ENCODE assay signal across 8 cellular contexts in genomic region chr11:102495161-102496042, GRCh38. TPM values are rescaled to one million over a fixed set of nuclear protein-coding genes. Genes with fewer than 3 reads are reported as not detected.
DNase-seq lines count a peak whose midpoint lies in the region; ATAC-seq and TF ChIP-seq lines count a peak whose summit lies in the region.

No MANE protein-coding gene starts in this region.

- no peaks in the 10 kb centered on the region for H3K36me3 Mint-ChIP-seq in GM23338 (ENCODE audit: low read depth)

- H3K27me3 ChIP-seq in GM23338 (ENCODE audit: insufficient read depth) (no peaks in the 10 kb centered on the region), OCI-LY1 (ENCODE audit: insufficient read depth, low read length) (no peaks in the 10 kb centered on the region), adipocyte (replicated peaks; ENCODE audit: control insufficient read depth, insufficient read depth, low read length) (no peaks in the 10 kb centered on the region), left ventricle myocardium inferior (ENCODE audit: low read depth) (peaks cover 16% of the 10 kb centered on the region), rectal smooth muscle tissue (ENCODE audit: control insufficient read depth, insufficient read depth, low read length) (no peaks in the 10 kb centered on the region)

- intact Hi-C loops in left ventricle myocardium inferior (cut with micrococcal nuclease): loop anchor here (5.0 kb wide), 1 partner anchor 153 kb away; no protein-coding TSS in a partner anchor

- H4K20me1 ChIP-seq in GM23338 (replicated peaks; ENCODE audit: insufficient read depth) (no peaks in the 10 kb centered on the region), OCI-LY1 (ENCODE audit: insufficient read depth, low read length) (no peaks in the 10 kb centered on the region)

- H3K9ac ChIP-seq in OCI-LY1 (ENCODE audit: low read length) (peak overlapping the region; percentile 45), adipocyte (ENCODE audit: low read length) (peak overlapping the region; percentile 22), rectal smooth muscle tissue (ENCODE audit: low read length) (no peak overlapping the region)

- H3K36me3 ChIP-seq in GM23338 (ENCODE audit: insufficient read depth): no peaks in the 10 kb centered on the region
- no peaks in the 10 kb centered on the region for H3K36me3 ChIP-seq in OCI-LY1 (ENCODE audit: insufficient read depth, low read length)
- H3K36me3 ChIP-seq in adipocyte (ENCODE audit: control insufficient read depth, insufficient read depth, low read length, severe bottlenecking): no peaks in the 10 kb centered on the region
- H3K36me3 ChIP-seq in left ventricle myocardium inferior: no peaks in the 10 kb centered on the region
- no peaks in the 10 kb centered on the region for H3K36me3 ChIP-seq in rectal smooth muscle tissue (ENCODE audit: control insufficient read depth, insufficient read depth, low read length)

- peaks cover 5% of the 10 kb centered on the region for H3K4me1 Mint-ChIP-seq in GM23338

- H3K9me2 ChIP-seq in GM23338 (ENCODE audit: insufficient read depth): no peaks in the 10 kb centered on the region
- H3K9me2 ChIP-seq in OCI-LY1 (ENCODE audit: low read depth, low read length): no peaks in the 10 kb centered on the region

- H3F3A ChIP-seq in GM23338 (replicated peaks; ENCODE audit: low read depth): no peaks in the 10 kb centered on the region
- H3F3A ChIP-seq in OCI-LY1 (ENCODE audit: insufficient read depth, low read length): no peaks in the 10 kb centered on the region

- TF ChIP-seq CTCF in GM23338 (conservative IDR thresholded peaks at IDR 0.05; ENCODE audit: low read depth in 2 of 2) (peak; percentile 73 to 87), OCI-LY1 (IDR thresholded peaks at IDR 0.05; ENCODE audit: low read length) (peak; percentile 80), left ventricle myocardium inferior (IDR thresholded peaks at IDR 0.05; ENCODE audit: borderline replicate concordance) (peak; percentile 83)

- no peak overlapping the region for H3K27ac Mint-ChIP-seq in GM23338

- H3K27ac ChIP-seq in GM23338 (ENCODE audit: low read depth) (no peak overlapping the region), OCI-LY1 (ENCODE audit: low read depth, low read length, poor library complexity, severe bottlenecking) (peak overlapping the region; percentile 84), left ventricle myocardium inferior (replicated peaks) (no peak overlapping the region), rectal smooth muscle tissue (ENCODE audit: low read depth, low read length) (no peak overlapping the region)

- peak; percentile 98 for ATAC-seq in GM23338

- H3K79me2 ChIP-seq in GM23338 (replicated peaks; ENCODE audit: insufficient read depth): no peaks in the 10 kb centered on the region
- H3K79me2 ChIP-seq in OCI-LY1 (ENCODE audit: insufficient read depth, low read length): no peaks in the 10 kb centered on the region

- peak; percentile 32 for DNase-seq in stimulated activated CD4-positive, alpha-beta T cell treated with anti-CD3 and anti-CD28 coated beads, Interleukin-15, amount 100 ng/mL, for 24 hours
- DNase-seq in stimulated activated CD4-positive, alpha-beta T cell treated with anti-CD3 and anti-CD28 coated beads, Interleukin-12 subunit alpha, Interleukin-12 subunit beta, amount 100 ng/mL, for 4 hours: no peak
- DNase-seq in GM23338 (ENCODE audit: low spot score) (peak; percentile 90), KBM-7 (peak; percentile 82), adipocyte (ENCODE audit: low read depth) (peak; percentile 96), left ventricle myocardium inferior (no peak)

- peaks cover 7% of the 10 kb centered on the region for H3K27me3 Mint-ChIP-seq in GM23338 (ENCODE audit: insufficient read depth, low read depth, poor library complexity)

- in situ Hi-C loops in KBM-7 (cut with MboI; ENCODE audit: low pct_unique_long_range_greater_than_20kb, low sequenced_read_pairs): no loop called here

- H3K4me2 ChIP-seq in GM23338 (0 out of 2 replicates have a peak overlapping the region, but pooled peaks have one; percentile 3), OCI-LY1 (ENCODE audit: low read length) (peak overlapping the region; percentile 69)

- H3K4me3 Mint-ChIP-seq in GM23338: peak overlapping the region; percentile 57; the same call in 2 of the 3 replicates

- H3K4me3 ChIP-seq in GM23338 (no peak overlapping the region), OCI-LY1 (ENCODE audit: low read depth, low read length, poor library complexity, severe bottlenecking) (peak overlapping the region; percentile 41), adipocyte (ENCODE audit: low read length) (no peak overlapping the region), left ventricle myocardium inferior (no peak overlapping the region), rectal smooth muscle tissue (ENCODE audit: low read length) (peak overlapping the region; percentile 8)

- H2AFZ ChIP-seq in GM23338 (peak overlapping the region; percentile 34), OCI-LY1 (ENCODE audit: low read length) (peak overlapping the region; percentile 51)

- no peaks in the 10 kb centered on the region for H3K9me3 Mint-ChIP-seq in GM23338

- H3K9me3 ChIP-seq in OCI-LY1 (ENCODE audit: low read length) (no peaks in the 10 kb centered on the region), adipocyte (ENCODE audit: control insufficient read depth, low read length) (no peaks in the 10 kb centered on the region), left ventricle myocardium inferior (replicated peaks) (no peaks in the 10 kb centered on the region)

- no peaks in the 10 kb centered on the region for H3K4me1 ChIP-seq in GM23338 (ENCODE audit: insufficient read depth)
- peaks cover 28% of the 10 kb centered on the region for H3K4me1 ChIP-seq in OCI-LY1 (ENCODE audit: insufficient read depth, low read length, severe bottlenecking)
- H3K4me1 ChIP-seq in adipocyte (ENCODE audit: control insufficient read depth, insufficient read depth, low read length): peaks cover 17% of the 10 kb centered on the region
- H3K4me1 ChIP-seq in left ventricle myocardium inferior: no peaks in the 10 kb centered on the region
- H3K4me1 ChIP-seq in rectal smooth muscle tissue (ENCODE audit: control insufficient read depth, insufficient read depth, low read length): peaks cover 12% of the 10 kb centered on the region

TF ChIP-seq in GM23338, 12 proteins besides CTCF, POLR2A, EP300 and RAD21 (continues in another document):
- no peak for TF ChIP-seq CREB1 (CRISPR knock-in tag; IDR thresholded peaks at IDR 0.05; ENCODE audit: low read depth)
- no peak for TF ChIP-seq POLR2AphosphoS5 (IDR thresholded peaks at IDR 0.05; ENCODE audit: low read depth)
- TF ChIP-seq JUNB (IDR thresholded peaks at IDR 0.05; ENCODE audit: unreplicated experiment): no peak
- TF ChIP-seq, protein P1, sequence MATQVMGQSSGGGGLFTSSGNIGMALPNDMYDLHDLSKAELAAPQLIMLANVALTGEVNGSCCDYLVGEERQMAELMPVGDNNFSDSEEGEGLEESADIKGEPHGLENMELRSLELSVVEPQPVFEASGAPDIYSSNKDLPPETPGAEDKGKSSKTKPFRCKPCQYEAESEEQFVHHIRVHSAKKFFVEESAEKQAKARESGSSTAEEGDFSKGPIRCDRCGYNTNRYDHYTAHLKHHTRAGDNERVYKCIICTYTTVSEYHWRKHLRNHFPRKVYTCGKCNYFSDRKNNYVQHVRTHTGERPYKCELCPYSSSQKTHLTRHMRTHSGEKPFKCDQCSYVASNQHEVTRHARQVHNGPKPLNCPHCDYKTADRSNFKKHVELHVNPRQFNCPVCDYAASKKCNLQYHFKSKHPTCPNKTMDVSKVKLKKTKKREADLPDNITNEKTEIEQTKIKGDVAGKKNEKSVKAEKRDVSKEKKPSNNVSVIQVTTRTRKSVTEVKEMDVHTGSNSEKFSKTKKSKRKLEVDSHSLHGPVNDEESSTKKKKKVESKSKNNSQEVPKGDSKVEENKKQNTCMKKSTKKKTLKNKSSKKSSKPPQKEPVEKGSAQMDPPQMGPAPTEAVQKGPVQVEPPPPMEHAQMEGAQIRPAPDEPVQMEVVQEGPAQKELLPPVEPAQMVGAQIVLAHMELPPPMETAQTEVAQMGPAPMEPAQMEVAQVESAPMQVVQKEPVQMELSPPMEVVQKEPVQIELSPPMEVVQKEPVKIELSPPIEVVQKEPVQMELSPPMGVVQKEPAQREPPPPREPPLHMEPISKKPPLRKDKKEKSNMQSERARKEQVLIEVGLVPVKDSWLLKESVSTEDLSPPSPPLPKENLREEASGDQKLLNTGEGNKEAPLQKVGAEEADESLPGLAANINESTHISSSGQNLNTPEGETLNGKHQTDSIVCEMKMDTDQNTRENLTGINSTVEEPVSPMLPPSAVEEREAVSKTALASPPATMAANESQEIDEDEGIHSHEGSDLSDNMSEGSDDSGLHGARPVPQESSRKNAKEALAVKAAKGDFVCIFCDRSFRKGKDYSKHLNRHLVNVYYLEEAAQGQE (IDR thresholded peaks at IDR 0.05; ENCODE audit: unreplicated experiment): no peak
- TF ChIP-seq, protein P2, sequence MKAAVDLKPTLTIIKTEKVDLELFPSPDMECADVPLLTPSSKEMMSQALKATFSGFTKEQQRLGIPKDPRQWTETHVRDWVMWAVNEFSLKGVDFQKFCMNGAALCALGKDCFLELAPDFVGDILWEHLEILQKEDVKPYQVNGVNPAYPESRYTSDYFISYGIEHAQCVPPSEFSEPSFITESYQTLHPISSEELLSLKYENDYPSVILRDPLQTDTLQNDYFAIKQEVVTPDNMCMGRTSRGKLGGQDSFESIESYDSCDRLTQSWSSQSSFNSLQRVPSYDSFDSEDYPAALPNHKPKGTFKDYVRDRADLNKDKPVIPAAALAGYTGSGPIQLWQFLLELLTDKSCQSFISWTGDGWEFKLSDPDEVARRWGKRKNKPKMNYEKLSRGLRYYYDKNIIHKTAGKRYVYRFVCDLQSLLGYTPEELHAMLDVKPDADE (IDR thresholded peaks at IDR 0.05): no peak
- TF ChIP-seq STAT1 (IDR thresholded peaks at IDR 0.05; ENCODE audit: unreplicated experiment): no peak
- no peak for TF ChIP-seq ZNF331 (CRISPR knock-in tag; IDR thresholded peaks at IDR 0.05; ENCODE audit: low read depth)

RNA-seq across cellular contexts. Expression of gene MMP7, which starts 35.1 kb away (rescaled TPM):
- not detected in 2 replicates for total RNA-seq in GM23338 (2014; rRNA removed; shearing (Covaris generic))
- not detected in 2 replicates for polyA plus RNA-seq in GM23338 (2016; fragmentation: Nextera tagmentation; extraction: Ambion mirVana)
- not detected for total RNA-seq in left ventricle myocardium inferior

RNA-seq across cellular contexts. Expression of gene TMEM123, which starts 42.8 kb away (rescaled TPM):
- 61.0 and 63.0 TPM in 2 replicates for total RNA-seq in GM23338 (2014; rRNA removed; shearing (Covaris generic))
- 37.6 and 44.1 TPM in 2 replicates for polyA plus RNA-seq in GM23338 (2016; fragmentation: Nextera tagmentation; extraction: Ambion mirVana)
- total RNA-seq in left ventricle myocardium inferior: 70.2 TPM

Comparison
In these comparisons a context has a peak if more than half of its experiments do, and no peak if none do; other contexts are left out.
1. DNase-seq: peak in stimulated activated CD4-positive, alpha-beta T cell treated with anti-CD3 and anti-CD28 coated beads, Interleukin-15, amount 100 ng/mL, for 24 hours (single experiment), GM23338 (single experiment), KBM-7 (single experiment) and adipocyte (single experiment); none in stimulated activated CD4-positive, alpha-beta T cell treated with anti-CD3 and anti-CD28 coated beads, Interleukin-12 subunit alpha, Interleukin-12 subunit beta, amount 100 ng/mL, for 4 hours (single experiment) and left ventricle myocardium inferior (single experiment).
2. H3K4me3 ChIP-seq: peak in OCI-LY1 (single experiment) and rectal smooth muscle tissue (single experiment); none in GM23338 (single experiment), adipocyte (single experiment) and left ventricle myocardium inferior (single experiment).
3. Peak in every context shown above with its lines, with median percentiles within 50 percentile points of each other: CTCF ChIP-seq.